ENCODE assay signal across 11 cellular contexts in genomic region chr3:78670087-78670486, GRCh38.
"Had no signal": no experiment of that assay in that cellular context is flagged by ENCODE, and none has a peak within 500 bp of the region (broad histone marks: within the 10 kb centered on the region; RNA-seq: fewer than 3 reads in every experiment).

No MANE protein-coding gene starts in this region.

- DNase-seq: activated naive CD4-positive, alpha-beta T cell treated with anti-CD3 and anti-CD28 coated beads, Interleukin-2, amount 50 U/mL, for 16 hours; foreskin melanocyte; left ventricle myocardium superior; mesendoderm; stimulated activated CD4-positive, alpha-beta T cell treated with anti-CD3 and anti-CD28 coated beads, Interleukin-2, amount 100 ng/mL, for 24 hours; stimulated activated naive CD4-positive, alpha-beta T cell; trophoblast cell had no signal

- H3K4me3 ChIP-seq: esophagus muscularis mucosa had no signal

- H3K27ac Mint-ChIP-seq: activated T-helper 2 cell treated with anti-CD3 and anti-CD28 coated beads, Interferon-gamma antibody, Interleukin-2, Interleukin-4, amounts not matched to agents 10 μg/mL and 5 μg/mL and 100 μg/mL, durations not matched to agents 14 hours and 24 hours and 36 hours had no signal

- H3K27me3 ChIP-seq: esophagus muscularis mucosa had no signal

- H3K4me3 Mint-ChIP-seq: neural crest cell had no signal

- H3K9me3 ChIP-seq: esophagus muscularis mucosa had no signal

- H3K4me1 ChIP-seq: esophagus muscularis mucosa had no signal

- ATAC-seq: left ventricle myocardium superior, sciatic nerve had no signal
